Comparison of ENCODE assay signal across 15 cellular contexts in genomic region chr9:94173632-94174031, GRCh38.
DNase-seq lines count a peak whose midpoint lies in the region; ATAC-seq and TF ChIP-seq lines count a peak whose summit lies in the region.
"Had no signal": no experiment of that assay in that cellular context is flagged by ENCODE, and none has a peak within 500 bp of the region (broad histone marks: within the 10 kb centered on the region; RNA-seq: fewer than 3 reads in every experiment).

No MANE protein-coding gene starts in this region.

- no peak overlapping the region for H2AK5ac ChIP-seq in trophoblast cell (ENCODE audit: low read length)

- H3K27ac ChIP-seq in CD8-positive, alpha-beta T cell (ENCODE audit: low read depth, low read length), result no peak overlapping the region
- H3K27ac ChIP-seq in trophoblast cell (ENCODE audit: low read depth, low read length), result no peak overlapping the region
- H3K27ac ChIP-seq: brain microvascular endothelial cell, Peyer's patch, prostate gland, WERI-Rb-1 had no signal

- H3K4ac ChIP-seq in trophoblast cell (ENCODE audit: low read depth, low read length), result peak overlapping the region; percentile 0

- H3K4me1 ChIP-seq in CD8-positive, alpha-beta T cell (ENCODE audit: insufficient read depth, low read length), result peaks cover 53% of the 10 kb centered on the region
- H3K4me1 ChIP-seq in trophoblast cell (ENCODE audit: control insufficient read depth in 1 of 2, insufficient read depth in 2 of 2, low read length in 2 of 2), result no peaks in the 10 kb centered on the region

- H3K4me3 Mint-ChIP-seq in CD8-positive, alpha-beta T cell, result no peak overlapping the region
- H3K4me3 Mint-ChIP-seq in activated CD8-positive, alpha-beta T cell treated with anti-CD3 and anti-CD28 coated beads, Interleukin-2, amount 10 ng/mL, durations not matched to agents 7 days and 5 days, result no peak overlapping the region

- no peak overlapping the region for H3K23ac ChIP-seq in trophoblast cell (ENCODE audit: low read length)

- peaks cover 8% of the 10 kb centered on the region for H3K79me2 ChIP-seq in trophoblast cell (ENCODE audit: control insufficient read depth, insufficient read depth, low read length, poor library complexity)

- intact Hi-C loops in CD8-positive, alpha-beta T cell (cut with DNase I, micrococcal nuclease), result loop anchor here in 1 of 2 experiments (2.0 to 10.0 kb wide), 3 partner anchors 85 to 1079 kb away; partner anchors contain the start of genes CARD19, PHF2 and ZNF169

- no peak overlapping the region for H3K14ac ChIP-seq in trophoblast cell (ENCODE audit: low read length)

- POLR2A ChIA-PET in CD8-positive, alpha-beta T cell (lab: Charles Lee), result no interaction called here
- POLR2A ChIA-PET in activated CD8-positive, alpha-beta T cell treated with anti-CD3 and anti-CD28 coated beads, Interleukin-2, amount 10 ng/mL, durations not matched to agents 7 days and 5 days (lab: Charles Lee), result interaction anchor here (1.1 kb wide), 1 partner anchor 16 kb away, joined by 3 read pairs; no protein-coding TSS in a partner anchor

- peaks cover 47% of the 10 kb centered on the region for H3K36me3 Mint-ChIP-seq in CD8-positive, alpha-beta T cell
- H3K36me3 Mint-ChIP-seq in activated CD8-positive, alpha-beta T cell treated with anti-CD3 and anti-CD28 coated beads, Interleukin-2, amount 10 ng/mL, durations not matched to agents 7 days and 5 days (ENCODE audit: low read depth), result peaks cover 69% of the 10 kb centered on the region

- H4K12ac ChIP-seq in trophoblast cell (ENCODE audit: low read depth, low read length), result no peak overlapping the region

- peak overlapping the region; percentile 81 for H3K27ac Mint-ChIP-seq in CD8-positive, alpha-beta T cell
- peak overlapping the region; percentile 47 for H3K27ac Mint-ChIP-seq in activated CD8-positive, alpha-beta T cell treated with anti-CD3 and anti-CD28 coated beads, Interleukin-2, amount 10 ng/mL, durations not matched to agents 7 days and 5 days

- WGBS in trophoblast cell (ENCODE audit: extremely low coverage, insufficient coverage, insufficient read length), result no CpG with 5 or more reads among the region's 3 CpGs

- CTCF ChIA-PET in CD8-positive, alpha-beta T cell (lab: Charles Lee), result interaction anchor here (3.1 kb wide), 1 partner anchor 39 kb away, joined by 13 read pairs; no protein-coding TSS in a partner anchor
- CTCF ChIA-PET in activated CD8-positive, alpha-beta T cell treated with anti-CD3 and anti-CD28 coated beads, Interleukin-2, amount 10 ng/mL, durations not matched to agents 7 days and 5 days (lab: Charles Lee), result interaction anchor here (0.7 to 1.6 kb wide), 4 partner anchors 13 to 160 kb away, joined by 3 to 4 read pairs (median 4); no protein-coding TSS in a partner anchor

- no peak overlapping the region for H4K91ac ChIP-seq in trophoblast cell (ENCODE audit: low read depth, low read length)

- peaks cover 78% of the 10 kb centered on the region for H3K4me1 Mint-ChIP-seq in CD8-positive, alpha-beta T cell (ENCODE audit: low read depth)
- H3K4me1 Mint-ChIP-seq in activated CD8-positive, alpha-beta T cell treated with anti-CD3 and anti-CD28 coated beads, Interleukin-2, amount 10 ng/mL, durations not matched to agents 7 days and 5 days (ENCODE audit: low read depth), result peaks cover 72% of the 10 kb centered on the region

- H3K36me3 ChIP-seq in CD8-positive, alpha-beta T cell (ENCODE audit: insufficient read depth, low read length), result peaks cover 15% of the 10 kb centered on the region
- H3K36me3 ChIP-seq in trophoblast cell (ENCODE audit: control insufficient read depth in 1 of 2, insufficient read depth in 2 of 2, low read length in 2 of 2), result peaks cover 13 to 17% of the 10 kb centered on the region in 2 experiments
- H3K36me3 ChIP-seq: prostate gland had no signal

- H3K79me1 ChIP-seq in trophoblast cell (ENCODE audit: low read length), result no peaks in the 10 kb centered on the region

- no peak overlapping the region for H4K8ac ChIP-seq in trophoblast cell (ENCODE audit: low read depth, low read length)

- no peaks in the 10 kb centered on the region for H3K9me3 ChIP-seq in CD8-positive, alpha-beta T cell (ENCODE audit: low read length)
- no peaks in the 10 kb centered on the region for H3K9me3 ChIP-seq in trophoblast cell (ENCODE audit: insufficient read depth, low read depth, low read length)
- H3K9me3 ChIP-seq: Peyer's patch, prostate gland had no signal

- H3K18ac ChIP-seq in trophoblast cell (ENCODE audit: low read length), result no peak overlapping the region

- H2BK5ac ChIP-seq in trophoblast cell (ENCODE audit: low read depth, low read length, poor library complexity), result no peak overlapping the region

- no peak overlapping the region for H3K4me2 ChIP-seq in trophoblast cell (ENCODE audit: low read length)

- H3K9ac ChIP-seq in trophoblast cell (ENCODE audit: low read length), result no peak overlapping the region

- no peak overlapping the region for H2BK12ac ChIP-seq in trophoblast cell (ENCODE audit: low read length)

- no peaks in the 10 kb centered on the region for H3K9me3 Mint-ChIP-seq in CD8-positive, alpha-beta T cell
- no peaks in the 10 kb centered on the region for H3K9me3 Mint-ChIP-seq in activated CD8-positive, alpha-beta T cell treated with anti-CD3 and anti-CD28 coated beads, Interleukin-2, amount 10 ng/mL, durations not matched to agents 7 days and 5 days (ENCODE audit: insufficient read depth)

- no peaks in the 10 kb centered on the region for H3K27me3 ChIP-seq in CD8-positive, alpha-beta T cell (ENCODE audit: insufficient read depth, low read length)
- no peaks in the 10 kb centered on the region for H3K27me3 ChIP-seq in trophoblast cell (ENCODE audit: insufficient read depth, low read length)
- H3K27me3 ChIP-seq: brain microvascular endothelial cell, Peyer's patch had no signal

- DNase-seq in CD8-positive, alpha-beta T cell, result no peak
- no peak for DNase-seq in activated CD8-positive, alpha-beta T cell treated with anti-CD3 and anti-CD28 coated beads, Interleukin-2, amount 10 ng/mL, durations not matched to agents 7 days and 5 days
- DNase-seq in trophoblast cell (no peak), RPMI8226 (no peak), SIG-M5 (lab: John Stamatoyannopoulos, UW) (no peak)
- DNase-seq: brain microvascular endothelial cell, DND-41, left colon, NCI-H1930, Peyer's patch, WERI-Rb-1 had no signal

- no peak overlapping the region for H3K4me3 ChIP-seq in CD8-positive, alpha-beta T cell (ENCODE audit: low read depth, low read length)
- H3K4me3 ChIP-seq in trophoblast cell (ENCODE audit: low read depth, low read length), result no peak overlapping the region
- H3K4me3 ChIP-seq: Peyer's patch, prostate gland had no signal

- peak; percentile 17 for ATAC-seq in CD8-positive, alpha-beta T cell
- ATAC-seq in GM19025 (IDR thresholded peaks at IDR 0.05; ENCODE audit: low read depth, unreplicated experiment) (peak; percentile 36), HG03280 (IDR thresholded peaks at IDR 0.05; ENCODE audit: unreplicated experiment) (no peak), GM21515 (IDR thresholded peaks at IDR 0.05; ENCODE audit: unreplicated experiment) (no peak)
- no peak for ATAC-seq in activated CD8-positive, alpha-beta T cell treated with anti-CD3 and anti-CD28 coated beads, Interleukin-2, amount 10 ng/mL, durations not matched to agents 7 days and 5 days
- ATAC-seq: left colon had no signal

- H2BK120ac ChIP-seq in trophoblast cell (ENCODE audit: insufficient read depth, low read length, poor library complexity), result no peak overlapping the region

- no peak for TF ChIP-seq CTCF in CD8-positive, alpha-beta T cell (IDR thresholded peaks at IDR 0.05)

- no peaks in the 10 kb centered on the region for H3K27me3 Mint-ChIP-seq in CD8-positive, alpha-beta T cell (ENCODE audit: low read depth)
- no peaks in the 10 kb centered on the region for H3K27me3 Mint-ChIP-seq in activated CD8-positive, alpha-beta T cell treated with anti-CD3 and anti-CD28 coated beads, Interleukin-2, amount 10 ng/mL, durations not matched to agents 7 days and 5 days (ENCODE audit: low read depth)

- no peak overlapping the region for H2AFZ ChIP-seq in trophoblast cell (ENCODE audit: insufficient read depth, low read length, poor library complexity)

Comparison
In these comparisons a context has a peak if more than half of its experiments do, and no peak if none do; other contexts are left out.
1. ATAC-seq: peak in CD8-positive, alpha-beta T cell (single experiment) and GM19025 (single experiment); none in activated CD8-positive, alpha-beta T cell treated with anti-CD3 and anti-CD28 coated beads, Interleukin-2, amount 10 ng/mL, durations not matched to agents 7 days and 5 days (single experiment), HG03280 (single experiment) and GM21515 (single experiment).